8 cellular contexts compared by ENCODE assay signal in genomic region chr1:39960461-39960958, GRCh38. TPM values are rescaled to one million over a fixed set of nuclear protein-coding genes. Genes with fewer than 3 reads are reported as not detected.
DNase-seq lines count a peak whose midpoint lies in the region; ATAC-seq and TF ChIP-seq lines count a peak whose summit lies in the region.

No MANE protein-coding gene starts in this region.

- H3K27ac Mint-ChIP-seq in CD4-positive, alpha-beta T cell: no peak overlapping the region

- POLR2A ChIA-PET in CD4-positive, alpha-beta T cell (lab: Charles Lee): no interaction called here

- ATAC-seq in CD4-positive, alpha-beta T cell (ENCODE audit: poor library complexity): peak; percentile 74
- ATAC-seq in GM18870 (IDR thresholded peaks at IDR 0.05; ENCODE audit: unreplicated experiment) (peak; percentile 57), upper lobe of right lung (peak; percentile 90)

- H3K9me3 Mint-ChIP-seq in CD4-positive, alpha-beta T cell: no peaks in the 10 kb centered on the region

- peak overlapping the region; percentile 65; the same call in 1 of the 2 replicates for H2AFZ ChIP-seq in Karpas-422 (ENCODE audit: low read length)

- no peaks in the 10 kb centered on the region for H3K9me3 ChIP-seq in CD4-positive, alpha-beta T cell (ENCODE audit: control insufficient read depth, low read length)
- H3K9me3 ChIP-seq in Karpas-422 (ENCODE audit: low read length): no peaks in the 10 kb centered on the region
- no peaks in the 10 kb centered on the region for H3K9me3 ChIP-seq in upper lobe of right lung

- H3K4me1 ChIP-seq in Karpas-422 (ENCODE audit: low read length) (peaks cover 46% of the 10 kb centered on the region), upper lobe of right lung (peaks cover 30% of the 10 kb centered on the region)

- H3K9me2 ChIP-seq in Karpas-422 (replicated peaks; ENCODE audit: insufficient read depth, low read length): no peaks in the 10 kb centered on the region

- no peaks in the 10 kb centered on the region for H3K27me3 Mint-ChIP-seq in CD4-positive, alpha-beta T cell

- H3K27me3 ChIP-seq in CD4-positive, alpha-beta T cell (ENCODE audit: control insufficient read depth, insufficient read depth, low read length): no peaks in the 10 kb centered on the region
- H3K27me3 ChIP-seq in Karpas-422 (ENCODE audit: low read length) (no peaks in the 10 kb centered on the region), upper lobe of right lung (no peaks in the 10 kb centered on the region)

- H3K9ac ChIP-seq in Karpas-422 (ENCODE audit: low read length): peak overlapping the region; percentile 61

- H3K27ac ChIP-seq in CD4-positive, alpha-beta T cell (ENCODE audit: low read depth, low read length): no peak overlapping the region
- H3K27ac ChIP-seq in Karpas-422 (ENCODE audit: low read length) (peak overlapping the region; percentile 77), upper lobe of right lung (peak overlapping the region; percentile 72)

- H3K4me1 Mint-ChIP-seq in CD4-positive, alpha-beta T cell (ENCODE audit: low read depth): peaks cover 14% of the 10 kb centered on the region

- intact Hi-C loops in CD4-positive, alpha-beta T cell (cut with DNase I, micrococcal nuclease): no loop called here
- intact Hi-C loops in upper lobe of right lung (cut with DNase I): loop anchor here (10.0 kb wide), 1 partner anchor 46 kb away; no protein-coding TSS in a partner anchor

- DNase-seq in CD4-positive, alpha-beta T cell: peak in 3 of 10 experiments; percentile 7 to 38 (median 16)
- DNase-seq in Karpas-422 (peak; percentile 91), SHP77 (lab: John Stamatoyannopoulos, UW) (peak; percentile 90 to 93), germinal center (ENCODE audit: low spot score) (peak; percentile 79), upper lobe of right lung (peak; percentile 96), SW480 (ENCODE audit: low spot score) (no peak), middle frontal gyrus (ENCODE audit: extremely low spot score, low spot score) (no peak)

- peaks cover 6% of the 10 kb centered on the region; the same call in 1 of the 2 replicates for H4K20me1 ChIP-seq in Karpas-422 (ENCODE audit: insufficient read depth, low read depth, low read length)

- CTCF ChIA-PET in CD4-positive, alpha-beta T cell (lab: Charles Lee): no interaction called here

- no peak overlapping the region for H3K4me3 Mint-ChIP-seq in CD4-positive, alpha-beta T cell

- peaks cover 47% of the 10 kb centered on the region for H3K79me2 ChIP-seq in Karpas-422 (ENCODE audit: low read length)

- H3K4me2 ChIP-seq in Karpas-422 (ENCODE audit: low read depth, low read length, poor library complexity, severe bottlenecking): peak overlapping the region; percentile 64

- H3K4me3 ChIP-seq in Karpas-422 (ENCODE audit: low read length): peak overlapping the region; percentile 55; the same call in 1 of the 2 replicates
- peak overlapping the region; percentile 23 for H3K4me3 ChIP-seq in upper lobe of right lung

- no peaks in the 10 kb centered on the region for H3K36me3 Mint-ChIP-seq in CD4-positive, alpha-beta T cell (ENCODE audit: low read depth)

- TF ChIP-seq CTCF in CD4-positive, alpha-beta T cell (IDR thresholded peaks at IDR 0.05): no peak
- no peak for TF ChIP-seq CTCF in upper lobe of right lung (IDR thresholded peaks at IDR 0.05)

- peaks cover 33% of the 10 kb centered on the region for H3K36me3 ChIP-seq in Karpas-422 (ENCODE audit: insufficient read depth, low read length)
- H3K36me3 ChIP-seq in upper lobe of right lung: peaks cover 3% of the 10 kb centered on the region

RNA-seq across cellular contexts. Expression of gene MFSD2A, which starts 5.6 kb away (rescaled TPM):
- 1 to 10 TPM; 2.5 to 2.7 TPM for total RNA-seq in CD4-positive, alpha-beta T cell
- 11.6 and 20.8 TPM in 2 replicates for total RNA-seq in Karpas-422 (2014; rRNA removed; shearing (Covaris generic); ENCODE audit: low replicate concordance)
- 225 TPM for total RNA-seq in upper lobe of right lung

RNA-seq across cellular contexts. Expression of gene MYCL, which starts 58.8 kb away (rescaled TPM):
- under 1 TPM; 0.08 to 0.50 TPM for total RNA-seq in CD4-positive, alpha-beta T cell
- total RNA-seq in Karpas-422 (2014; rRNA removed; shearing (Covaris generic); ENCODE audit: low replicate concordance): 1.5 TPM in 2 replicates
- total RNA-seq in upper lobe of right lung: 3.6 TPM

Comparison
In these comparisons a context has a peak if more than half of its experiments do, and no peak if none do; other contexts are left out.
1. DNase-seq: peak in Karpas-422 (single experiment), SHP77 (2 of 2), germinal center (single experiment) and upper lobe of right lung (single experiment); none in SW480 (single experiment) and middle frontal gyrus (single experiment).
2. RNA of gene MFSD2A, which starts 5.6 kb away (total RNA-seq): 225 TPM in upper lobe of right lung (single experiment); 11.6 to 20.8 TPM in Karpas-422 and 2.5 to 2.7 TPM in CD4-positive, alpha-beta T cell; every median in the first group is over 10 times any median in the second.
3. Peak in every context shown above with its lines, with median percentiles within 50 percentile points of each other: ATAC-seq.